ENCODE assay signal across 33 cellular contexts in genomic region chr11:105723269-105723668, GRCh38.
"Had no signal": no experiment of that assay in that cellular context is flagged by ENCODE, and none has a peak within 500 bp of the region (broad histone marks: within the 10 kb centered on the region; RNA-seq: fewer than 3 reads in every experiment).

No MANE protein-coding gene starts in this region.

- H3K27ac ChIP-seq: adrenal gland, body of pancreas, brain microvascular endothelial cell, breast epithelium, VCaP had no signal

- H3K4me1 ChIP-seq: adrenal gland, body of pancreas, breast epithelium had no signal

- DNase-seq: activated B cell treated with CpG ODN at 0.5 μM for 24 hours; activated CD4-positive, alpha-beta memory T cell treated with anti-CD3 and anti-CD28 coated beads for 36 hours; activated CD4-positive, alpha-beta T cell treated with anti-CD3 and anti-CD28 coated beads for 4 hours; activated CD4-positive, alpha-beta T cell treated with anti-CD3 and anti-CD28 coated beads, Interleukin-2, amount 10 ng/mL, durations not matched to agents 24 days and 14 days; activated CD4-positive, alpha-beta T cell treated with anti-CD3 and anti-CD28 coated beads, Interleukin-2, amount 50 U/mL, for 1 hour; activated CD4-positive, alpha-beta T cell treated with anti-CD3 and anti-CD28 coated beads, Interleukin-2, amount 50 U/mL, for 4 hours; activated CD4-positive, CD25-positive, alpha-beta regulatory T cell treated with anti-CD3 and anti-CD28 coated beads, Interleukin-2, amount 50 U/mL, for 72 hours; activated CD8-positive, alpha-beta memory T cell treated with anti-CD3 and anti-CD28 coated beads, Interleukin-2, amount 50 U/mL, for 4 hours; activated CD8-positive, alpha-beta T cell treated with anti-CD3 and anti-CD28 coated beads for 36 hours; activated effector memory CD4-positive, alpha-beta T cell treated with anti-CD3 and anti-CD28 coated beads, Interleukin-2, amount 50 U/mL, for 16 hours; activated gamma-delta T cell treated with Interleukin-2 at 50 U/mL for 16 hours; activated naive CD4-positive, alpha-beta T cell; activated naive CD4-positive, alpha-beta T cell treated with anti-CD3 and anti-CD28 coated beads for 36 hours; activated naive CD4-positive, alpha-beta T cell treated with anti-CD3 and anti-CD28 coated beads, Interleukin-2, amount 50 U/mL, for 16 hours; activated naive CD8-positive, alpha-beta T cell treated with anti-CD3 and anti-CD28 coated beads for 36 hours; activated T-cell treated with anti-CD3 and anti-CD28 coated beads for 4 hours; activated T-cell treated with anti-CD3 and anti-CD28 coated beads, Interleukin-2, amount 50 U/mL, for 1 hour; activated T-cell treated with anti-CD3 and anti-CD28 coated beads, Interleukin-2, amount 50 U/mL, for 4 hours; activated T-cell treated with anti-CD3 and anti-CD28 coated beads, Interleukin-2, amount 50 U/mL, for 72 hours; adrenal gland; amniotic stem cell; aorta; body of pancreas; brain microvascular endothelial cell; central memory CD4-positive, alpha-beta T cell; T-helper 2 cell; T-helper 9 cell had no signal

- H3K27me3 ChIP-seq: adrenal gland, body of pancreas, brain microvascular endothelial cell, breast epithelium had no signal

- H3K36me3 ChIP-seq: adrenal gland, brain microvascular endothelial cell, breast epithelium had no signal

- H3K4me3 ChIP-seq: adrenal gland, body of pancreas, breast epithelium had no signal

- FAIRE-seq: astrocyte, TTC549 had no signal

- H3K9me3 ChIP-seq: adrenal gland had no signal

- ATAC-seq: activated CD8-positive, alpha-beta T cell treated with anti-CD3 and anti-CD28 coated beads for 36 hours; activated naive CD4-positive, alpha-beta T cell treated with anti-CD3 and anti-CD28 coated beads, Interleukin-2, amount 50 U/mL, for 72 hours; activated T-cell treated with anti-CD3 and anti-CD28 coated beads, Interleukin-2, amount 50 U/mL, for 4 hours; activated T-cell treated with anti-CD3 and anti-CD28 coated beads, Interleukin-2, amount 50 U/mL, for 72 hours; activated T-helper 17 cell treated with anti-CD3 and anti-CD28 coated beads, Interleukin-2, amount 50 U/mL, for 72 hours; body of pancreas had no signal
